1 cellular context compared by ENCODE assay signal in the genomic region with DNA sequence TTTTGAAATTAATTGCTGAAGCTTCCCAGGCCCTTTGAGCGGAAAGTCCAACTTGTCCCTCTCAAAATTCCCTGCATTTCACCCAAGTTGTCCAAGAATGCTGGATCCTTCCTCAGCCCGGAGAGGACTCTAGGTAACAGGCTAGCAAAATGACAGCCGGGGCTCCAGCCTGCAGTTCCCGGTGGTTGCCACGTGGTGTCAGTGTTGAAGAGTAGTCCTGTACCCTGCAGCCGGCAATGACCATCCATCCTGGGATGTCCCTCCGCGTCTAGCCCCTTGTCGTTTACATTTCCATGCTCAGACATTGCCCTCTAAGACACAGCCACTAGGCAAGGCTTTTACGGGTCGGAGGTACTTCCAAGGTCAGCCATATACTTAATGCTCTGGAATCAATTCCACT.
TF ChIP-seq lines count a peak whose summit lies in the region.

No MANE protein-coding gene starts in this region.

TF ChIP-seq in K562, 482 proteins besides CTCF, POLR2A, EP300 and RAD21:
- TF ChIP-seq CEBPG (CRISPR knock-in tag; IDR thresholded peaks at IDR 0.05), result no peak
- no peak for TF ChIP-seq CEBPG (tag; conservative IDR thresholded peaks at IDR 0.05 in 1 of 2, IDR thresholded peaks at IDR 0.05 in 1 of 2)
- TF ChIP-seq DIDO1 (tag; IDR thresholded peaks at IDR 0.05; ENCODE audit: low read depth), result no peak
- TF ChIP-seq HDAC2 (IDR thresholded peaks at IDR 0.05), result no peak
- TF ChIP-seq SETDB1 (IDR thresholded peaks at IDR 0.05; ENCODE audit: low read length), result no peak
- peak; percentile 36 for TF ChIP-seq SMC3 (conservative IDR thresholded peaks at IDR 0.05; ENCODE audit: insufficient read depth, low read depth, low read length)
- TF ChIP-seq ZNF174 (CRISPR knock-in tag; IDR thresholded peaks at IDR 0.05), result no peak
- no peak for TF ChIP-seq FUS (optimal IDR thresholded peaks at IDR 0.05; ENCODE audit: low read depth, low read length)
- TF ChIP-seq ZNF75A (CRISPR knock-in tag; IDR thresholded peaks at IDR 0.05), result no peak
- no peak for TF ChIP-seq LARP7 (IDR thresholded peaks at IDR 0.05)
- no peak for TF ChIP-seq SRSF7 (optimal IDR thresholded peaks at IDR 0.05; ENCODE audit: low read depth, low read length)
- TF ChIP-seq, protein P1, sequence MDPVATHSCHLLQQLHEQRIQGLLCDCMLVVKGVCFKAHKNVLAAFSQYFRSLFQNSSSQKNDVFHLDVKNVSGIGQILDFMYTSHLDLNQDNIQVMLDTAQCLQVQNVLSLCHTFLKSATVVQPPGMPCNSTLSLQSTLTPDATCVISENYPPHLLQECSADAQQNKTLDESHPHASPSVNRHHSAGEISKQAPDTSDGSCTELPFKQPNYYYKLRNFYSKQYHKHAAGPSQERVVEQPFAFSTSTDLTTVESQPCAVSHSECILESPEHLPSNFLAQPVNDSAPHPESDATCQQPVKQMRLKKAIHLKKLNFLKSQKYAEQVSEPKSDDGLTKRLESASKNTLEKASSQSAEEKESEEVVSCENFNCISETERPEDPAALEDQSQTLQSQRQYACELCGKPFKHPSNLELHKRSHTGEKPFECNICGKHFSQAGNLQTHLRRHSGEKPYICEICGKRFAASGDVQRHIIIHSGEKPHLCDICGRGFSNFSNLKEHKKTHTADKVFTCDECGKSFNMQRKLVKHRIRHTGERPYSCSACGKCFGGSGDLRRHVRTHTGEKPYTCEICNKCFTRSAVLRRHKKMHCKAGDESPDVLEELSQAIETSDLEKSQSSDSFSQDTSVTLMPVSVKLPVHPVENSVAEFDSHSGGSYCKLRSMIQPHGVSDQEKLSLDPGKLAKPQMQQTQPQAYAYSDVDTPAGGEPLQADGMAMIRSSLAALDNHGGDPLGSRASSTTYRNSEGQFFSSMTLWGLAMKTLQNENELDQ (CRISPR knock-in tag; IDR thresholded peaks at IDR 0.05; ENCODE audit: borderline replicate concordance), result no peak
- no peak for TF ChIP-seq SIX5 (IDR thresholded peaks at IDR 0.05; ENCODE audit: borderline replicate concordance in 1 of 2, insufficient read depth in 1 of 2, low read depth in 1 of 2, low read length in 2 of 2)
- TF ChIP-seq DDX20 (tag; IDR thresholded peaks at IDR 0.05; ENCODE audit: low read depth), result no peak
- TF ChIP-seq TAL1 (IDR thresholded peaks at IDR 0.05), result no peak
- 0 out of 2 replicates have a peak, but pooled peaks have one; percentile 25 for TF ChIP-seq RB1 (IDR thresholded peaks at IDR 0.05; ENCODE audit: low read depth)
- TF ChIP-seq, protein P2, sequence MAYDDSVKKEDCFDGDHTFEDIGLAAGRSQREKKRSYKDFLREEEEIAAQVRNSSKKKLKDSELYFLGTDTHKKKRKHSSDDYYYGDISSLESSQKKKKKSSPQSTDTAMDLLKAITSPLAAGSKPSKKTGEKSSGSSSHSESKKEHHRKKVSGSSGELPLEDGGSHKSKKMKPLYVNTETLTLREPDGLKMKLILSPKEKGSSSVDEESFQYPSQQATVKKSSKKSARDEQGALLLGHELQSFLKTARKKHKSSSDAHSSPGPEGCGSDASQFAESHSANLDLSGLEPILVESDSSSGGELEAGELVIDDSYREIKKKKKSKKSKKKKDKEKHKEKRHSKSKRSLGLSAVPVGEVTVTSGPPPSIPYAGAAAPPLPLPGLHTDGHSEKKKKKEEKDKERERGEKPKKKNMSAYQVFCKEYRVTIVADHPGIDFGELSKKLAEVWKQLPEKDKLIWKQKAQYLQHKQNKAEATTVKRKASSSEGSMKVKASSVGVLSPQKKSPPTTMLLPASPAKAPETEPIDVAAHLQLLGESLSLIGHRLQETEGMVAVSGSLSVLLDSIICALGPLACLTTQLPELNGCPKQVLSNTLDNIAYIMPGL (CRISPR knock-in tag; IDR thresholded peaks at IDR 0.05), result no peak
- TF ChIP-seq ATF2 (CRISPR knock-in tag; IDR thresholded peaks at IDR 0.05), result no peak
- TF ChIP-seq XRCC3 (IDR thresholded peaks at IDR 0.05), result no peak
- no peak for TF ChIP-seq ZBTB8A (IDR thresholded peaks at IDR 0.05; ENCODE audit: partially characterized antibody)
- TF ChIP-seq, protein P3, sequence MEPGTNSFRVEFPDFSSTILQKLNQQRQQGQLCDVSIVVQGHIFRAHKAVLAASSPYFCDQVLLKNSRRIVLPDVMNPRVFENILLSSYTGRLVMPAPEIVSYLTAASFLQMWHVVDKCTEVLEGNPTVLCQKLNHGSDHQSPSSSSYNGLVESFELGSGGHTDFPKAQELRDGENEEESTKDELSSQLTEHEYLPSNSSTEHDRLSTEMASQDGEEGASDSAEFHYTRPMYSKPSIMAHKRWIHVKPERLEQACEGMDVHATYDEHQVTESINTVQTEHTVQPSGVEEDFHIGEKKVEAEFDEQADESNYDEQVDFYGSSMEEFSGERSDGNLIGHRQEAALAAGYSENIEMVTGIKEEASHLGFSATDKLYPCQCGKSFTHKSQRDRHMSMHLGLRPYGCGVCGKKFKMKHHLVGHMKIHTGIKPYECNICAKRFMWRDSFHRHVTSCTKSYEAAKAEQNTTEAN (CRISPR knock-in tag; IDR thresholded peaks at IDR 0.05), result no peak
- TF ChIP-seq, protein P4, sequence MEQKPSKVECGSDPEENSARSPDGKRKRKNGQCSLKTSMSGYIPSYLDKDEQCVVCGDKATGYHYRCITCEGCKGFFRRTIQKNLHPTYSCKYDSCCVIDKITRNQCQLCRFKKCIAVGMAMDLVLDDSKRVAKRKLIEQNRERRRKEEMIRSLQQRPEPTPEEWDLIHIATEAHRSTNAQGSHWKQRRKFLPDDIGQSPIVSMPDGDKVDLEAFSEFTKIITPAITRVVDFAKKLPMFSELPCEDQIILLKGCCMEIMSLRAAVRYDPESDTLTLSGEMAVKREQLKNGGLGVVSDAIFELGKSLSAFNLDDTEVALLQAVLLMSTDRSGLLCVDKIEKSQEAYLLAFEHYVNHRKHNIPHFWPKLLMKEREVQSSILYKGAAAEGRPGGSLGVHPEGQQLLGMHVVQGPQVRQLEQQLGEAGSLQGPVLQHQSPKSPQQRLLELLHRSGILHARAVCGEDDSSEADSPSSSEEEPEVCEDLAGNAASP (IDR thresholded peaks at IDR 0.05), result no peak
- no peak for TF ChIP-seq FOXM1 (IDR thresholded peaks at IDR 0.05; ENCODE audit: low read depth)
- no peak for TF ChIP-seq FOXM1 (CRISPR knock-in tag; IDR thresholded peaks at IDR 0.05; ENCODE audit: low read depth)
- no peak for TF ChIP-seq EZH2 (IDR thresholded peaks at IDR 0.05; ENCODE audit: borderline replicate concordance, low read depth, low read length)
- TF ChIP-seq CC2D1A (IDR thresholded peaks at IDR 0.05), result no peak
- TF ChIP-seq CBX3 (IDR thresholded peaks at IDR 0.05; ENCODE audit: borderline replicate concordance in 1 of 2, low read length in 2 of 2), result peak in 1 of 2 experiments; percentile 49; a peak in 1 of 3 replicates
- TF ChIP-seq ZBTB1 (CRISPR knock-in tag; IDR thresholded peaks at IDR 0.05; ENCODE audit: borderline replicate concordance, low read depth), result no peak
- TF ChIP-seq CGGBP1 (CRISPR knock-in tag; IDR thresholded peaks at IDR 0.05), result no peak
- no peak for TF ChIP-seq MCM5 (IDR thresholded peaks at IDR 0.05; ENCODE audit: low read depth)
- TF ChIP-seq, protein P5, sequence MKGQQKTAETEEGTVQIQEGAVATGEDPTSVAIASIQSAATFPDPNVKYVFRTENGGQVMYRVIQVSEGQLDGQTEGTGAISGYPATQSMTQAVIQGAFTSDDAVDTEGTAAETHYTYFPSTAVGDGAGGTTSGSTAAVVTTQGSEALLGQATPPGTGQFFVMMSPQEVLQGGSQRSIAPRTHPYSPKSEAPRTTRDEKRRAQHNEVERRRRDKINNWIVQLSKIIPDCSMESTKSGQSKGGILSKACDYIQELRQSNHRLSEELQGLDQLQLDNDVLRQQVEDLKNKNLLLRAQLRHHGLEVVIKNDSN (CRISPR knock-in tag; IDR thresholded peaks at IDR 0.05), result peak; percentile 24; the same call in 1 of the 2 replicates
- TF ChIP-seq DEAF1 (CRISPR knock-in tag; IDR thresholded peaks at IDR 0.05), result 0 out of 2 replicates have a peak, but pooled peaks have one; percentile 24
- TF ChIP-seq SMARCE1 (IDR thresholded peaks at IDR 0.05), result no peak
- no peak for TF ChIP-seq POLR2G (IDR thresholded peaks at IDR 0.05; ENCODE audit: low read depth, low read length)
- TF ChIP-seq WHSC1 (IDR thresholded peaks at IDR 0.05; ENCODE audit: low read length), result no peak
- TF ChIP-seq COPS2 (conservative IDR thresholded peaks at IDR 0.05), result no peak
- 0 out of 4 replicates have a peak, but pooled peaks of 1 of the 2 experiments have one; percentile 25 for TF ChIP-seq RCOR1 (IDR thresholded peaks at IDR 0.05; ENCODE audit: borderline replicate concordance in 1 of 2, low read depth in 2 of 2, low read length in 2 of 2)
TF ChIP-seq in K562: peak in this region for 6.
